Comparison of ENCODE assay signal across 18 cellular contexts in the genomic region with DNA sequence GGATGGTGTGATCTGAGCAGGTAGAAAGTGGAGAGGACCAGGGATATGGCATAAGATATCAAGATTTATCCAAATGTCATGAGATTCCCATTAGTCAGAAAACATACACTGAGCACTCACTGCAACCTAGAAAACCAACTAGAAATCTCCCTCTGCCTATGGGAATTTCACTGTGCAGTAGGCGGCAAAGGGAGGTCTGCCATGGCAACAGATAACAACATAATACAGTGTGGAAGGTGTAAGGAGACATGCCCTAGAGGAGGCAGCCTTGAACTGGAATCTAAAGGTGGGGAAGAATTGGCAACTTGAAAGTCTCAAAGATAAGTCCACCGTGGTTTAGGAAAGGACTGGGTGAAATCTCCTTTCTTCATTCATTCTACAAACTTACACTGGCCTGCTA.
DNase-seq lines count a peak whose midpoint lies in the region; ATAC-seq and TF ChIP-seq lines count a peak whose summit lies in the region.
"Had no signal": no experiment of that assay in that cellular context is flagged by ENCODE, and none has a peak within 500 bp of the region (broad histone marks: within the 10 kb centered on the region; RNA-seq: fewer than 3 reads in every experiment).

No MANE protein-coding gene starts in this region.

- H3F3A ChIP-seq in GM23338 (replicated peaks; ENCODE audit: low read depth), result no peaks in the 10 kb centered on the region

- no peak overlapping the region for H4K8ac ChIP-seq in mesendoderm (ENCODE audit: low read depth, low read length)

- H3K23ac ChIP-seq in mesendoderm (ENCODE audit: low read length), result no peak overlapping the region

- no peaks in the 10 kb centered on the region for H3K27me3 ChIP-seq in GM23338 (ENCODE audit: insufficient read depth)
- no peaks in the 10 kb centered on the region for H3K27me3 ChIP-seq in mesendoderm (ENCODE audit: insufficient read depth, low read length, poor library complexity)
- H3K27me3 ChIP-seq: BLaER1 treated with 17β-estradiol and CSF1 and Interleukin-3, amounts not matched to agents 10 nM and 100 nM had no signal

- no peak overlapping the region for H2AFZ ChIP-seq in GM23338

- H2BK15ac ChIP-seq in mesendoderm (replicated peaks; ENCODE audit: low read depth), result no peak overlapping the region

- WGBS in mesendoderm (ENCODE audit: extremely low coverage, insufficient coverage, low lambda C conversion rate), result no CpG with 5 or more reads among the region's 2 CpGs

- no peak overlapping the region for H3K18ac ChIP-seq in mesendoderm (ENCODE audit: low read length)

- ATAC-seq in GM23338 (peak; percentile 44), WTC11 (peak; percentile 56), GM18517 (IDR thresholded peaks at IDR 0.05; ENCODE audit: unreplicated experiment) (no peak)
- ATAC-seq: A549; CD8-positive, alpha-beta T cell had no signal

- H3K36me3 Mint-ChIP-seq in GM23338 (ENCODE audit: low read depth), result no peaks in the 10 kb centered on the region
- no peaks in the 10 kb centered on the region for H3K36me3 Mint-ChIP-seq in WTC11
- H3K36me3 Mint-ChIP-seq: CD8-positive, alpha-beta T cell had no signal

- no peak overlapping the region for H3K4me3 Mint-ChIP-seq in GM23338
- no peak overlapping the region for H3K4me3 Mint-ChIP-seq in WTC11
- H3K4me3 Mint-ChIP-seq: B cell; CD4-positive, alpha-beta T cell; CD8-positive, alpha-beta T cell had no signal

- no peaks in the 10 kb centered on the region for H4K20me1 ChIP-seq in GM23338 (replicated peaks; ENCODE audit: insufficient read depth)
- H4K20me1 ChIP-seq: BLaER1 treated with 17β-estradiol and CSF1 and Interleukin-3, amounts not matched to agents 10 nM and 100 nM had no signal

- no peak overlapping the region for H3K56ac ChIP-seq in mesendoderm (ENCODE audit: low read length)

- H3K27me3 Mint-ChIP-seq in GM23338 (ENCODE audit: insufficient read depth, low read depth, poor library complexity), result peaks cover 3% of the 10 kb centered on the region
- H3K27me3 Mint-ChIP-seq in WTC11 (ENCODE audit: low read depth), result no peaks in the 10 kb centered on the region; the same call in 1 of the 2 replicates

- no peak overlapping the region for H3K9ac ChIP-seq in mesendoderm (ENCODE audit: low read length)
- H3K9ac ChIP-seq: BLaER1 treated with 17β-estradiol and CSF1 and Interleukin-3, amounts not matched to agents 10 nM and 100 nM had no signal

- H3K9me2 ChIP-seq in GM23338 (ENCODE audit: insufficient read depth), result no peaks in the 10 kb centered on the region

- no peak overlapping the region for H4K5ac ChIP-seq in mesendoderm (ENCODE audit: low read length)

- TF ChIP-seq CTCF in GM23338 (conservative IDR thresholded peaks at IDR 0.05; ENCODE audit: low read depth in 2 of 2), result no peak
- no peak for TF ChIP-seq CTCF in WTC11 (IDR thresholded peaks at IDR 0.05)

- no peaks in the 10 kb centered on the region for H3K79me2 ChIP-seq in GM23338 (replicated peaks; ENCODE audit: insufficient read depth)
- H3K79me2 ChIP-seq in mesendoderm (ENCODE audit: control insufficient read depth, insufficient read depth, low read length), result no peaks in the 10 kb centered on the region

- H3K4me2 ChIP-seq in GM23338 (no peak overlapping the region), mesendoderm (ENCODE audit: low read length) (no peak overlapping the region)
- H3K4me2 ChIP-seq: A549; BLaER1 treated with 17β-estradiol and CSF1 and Interleukin-3, amounts not matched to agents 10 nM and 100 nM had no signal

- no peak overlapping the region for H2AK5ac ChIP-seq in mesendoderm (ENCODE audit: low read length)

- H3K27ac ChIP-seq in GM23338 (ENCODE audit: low read depth), result no peak overlapping the region
- H3K27ac ChIP-seq in mesendoderm (ENCODE audit: low read depth, low read length), result no peak overlapping the region
- H3K27ac ChIP-seq: 22Rv1; A549; BLaER1 treated with 17β-estradiol and CSF1 and Interleukin-3, amounts not matched to agents 10 nM and 100 nM; C4-2B had no signal

- H3K27ac Mint-ChIP-seq in GM23338 (no peak overlapping the region), WTC11 (no peak overlapping the region)
- H3K27ac Mint-ChIP-seq: B cell; CD4-positive, alpha-beta T cell; CD8-positive, alpha-beta T cell had no signal

- no peak overlapping the region for H2BK5ac ChIP-seq in mesendoderm (ENCODE audit: low read length)

- H3K4ac ChIP-seq in mesendoderm (ENCODE audit: low read depth, low read length), result no peak overlapping the region

- no peaks in the 10 kb centered on the region for H3K4me1 ChIP-seq in GM23338 (ENCODE audit: insufficient read depth)
- H3K4me1 ChIP-seq in mesendoderm (ENCODE audit: control insufficient read depth, low read depth, low read length), result no peaks in the 10 kb centered on the region
- H3K4me1 ChIP-seq: A549; BLaER1 treated with 17β-estradiol and CSF1 and Interleukin-3, amounts not matched to agents 10 nM and 100 nM; Caco-2 had no signal

- H3K36me3 ChIP-seq in GM23338 (ENCODE audit: insufficient read depth) (no peaks in the 10 kb centered on the region), mesendoderm (ENCODE audit: control insufficient read depth, insufficient read depth, low read length) (no peaks in the 10 kb centered on the region)
- H3K36me3 ChIP-seq: BLaER1 treated with 17β-estradiol and CSF1 and Interleukin-3, amounts not matched to agents 10 nM and 100 nM had no signal

- H3K4me1 Mint-ChIP-seq in GM23338 (peaks cover 7% of the 10 kb centered on the region), WTC11 (peaks cover 7% of the 10 kb centered on the region; the same call in 1 of the 2 replicates)
- H3K4me1 Mint-ChIP-seq: B cell had no signal

- H3K4me3 ChIP-seq in GM23338, result no peak overlapping the region
- H3K4me3 ChIP-seq in mesendoderm (ENCODE audit: low read length), result no peak overlapping the region
- H3K4me3 ChIP-seq: A549; BLaER1 treated with 17β-estradiol and CSF1 and Interleukin-3, amounts not matched to agents 10 nM and 100 nM had no signal

- H3K9me3 Mint-ChIP-seq in GM23338 (no peaks in the 10 kb centered on the region), WTC11 (no peaks in the 10 kb centered on the region)

- CTCF ChIA-PET in WTC11 (lab: Charles Lee), result interaction anchor here (1.0 to 1.1 kb wide), 2 partner anchors 126 to 151 kb away, joined by 4 to 8 read pairs; no protein-coding TSS in a partner anchor

- POLR2A ChIA-PET in WTC11 (lab: Charles Lee), result no interaction called here

- H2BK120ac ChIP-seq in mesendoderm (ENCODE audit: low read depth, low read length), result no peak overlapping the region

- no peaks in the 10 kb centered on the region for H3K79me1 ChIP-seq in mesendoderm (ENCODE audit: low read length)

- DNase-seq in GM23338 (ENCODE audit: low spot score) (peak; percentile 12), WTC11 (ENCODE audit: low spot score) (no peak), mesendoderm (peak; percentile 61), NOMO-1 treated with DMSO at 0.1 percent for 48 hours (lab: John Stamatoyannopoulos, UW; ENCODE audit: unreplicated experiment) (no peak), NCI-H1417 (lab: John Stamatoyannopoulos, UW) (no peak)
- DNase-seq: AML-193; Caco-2; Calu3; CD4-positive, alpha-beta T cell; CD8-positive, alpha-beta T cell; DMS79 treated with DMSO at 0.1 percent for 48 hours; GF-D8 had no signal

TF ChIP-seq in GM23338, 12 proteins besides CTCF, POLR2A, EP300 and RAD21 (continues in another document):
- TF ChIP-seq POLR2AphosphoS5 (IDR thresholded peaks at IDR 0.05; ENCODE audit: low read depth), result no peak
- TF ChIP-seq EZH2phosphoT487 (IDR thresholded peaks at IDR 0.05; ENCODE audit: unreplicated experiment), result no peak
- TF ChIP-seq ZNF114 (CRISPR knock-in tag; IDR thresholded peaks at IDR 0.05), result no peak
- no peak for TF ChIP-seq CREB1 (CRISPR knock-in tag; IDR thresholded peaks at IDR 0.05; ENCODE audit: low read depth)

TF ChIP-seq in WTC11, 78 proteins besides CTCF, POLR2A, EP300 and RAD21 (continues in another document):
- no peak for TF ChIP-seq JAZF1 (CRISPR knock-in tag; IDR thresholded peaks at IDR 0.05)
- TF ChIP-seq IRF1 (CRISPR knock-in tag; IDR thresholded peaks at IDR 0.05), result no peak
- TF ChIP-seq CREM (CRISPR knock-in tag; IDR thresholded peaks at IDR 0.05), result no peak
- no peak for TF ChIP-seq IRF2 (CRISPR knock-in tag; IDR thresholded peaks at IDR 0.05; ENCODE audit: borderline replicate concordance, low read depth)
- TF ChIP-seq, protein P1, sequence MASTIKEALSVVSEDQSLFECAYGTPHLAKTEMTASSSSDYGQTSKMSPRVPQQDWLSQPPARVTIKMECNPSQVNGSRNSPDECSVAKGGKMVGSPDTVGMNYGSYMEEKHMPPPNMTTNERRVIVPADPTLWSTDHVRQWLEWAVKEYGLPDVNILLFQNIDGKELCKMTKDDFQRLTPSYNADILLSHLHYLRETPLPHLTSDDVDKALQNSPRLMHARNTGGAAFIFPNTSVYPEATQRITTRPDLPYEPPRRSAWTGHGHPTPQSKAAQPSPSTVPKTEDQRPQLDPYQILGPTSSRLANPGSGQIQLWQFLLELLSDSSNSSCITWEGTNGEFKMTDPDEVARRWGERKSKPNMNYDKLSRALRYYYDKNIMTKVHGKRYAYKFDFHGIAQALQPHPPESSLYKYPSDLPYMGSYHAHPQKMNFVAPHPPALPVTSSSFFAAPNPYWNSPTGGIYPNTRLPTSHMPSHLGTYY (CRISPR knock-in tag; IDR thresholded peaks at IDR 0.05), result no peak
- no peak for TF ChIP-seq CREB1 (CRISPR knock-in tag; IDR thresholded peaks at IDR 0.05)
- no peak for TF ChIP-seq ETV6 (CRISPR knock-in tag; IDR thresholded peaks at IDR 0.05)
- no peak for TF ChIP-seq NR3C1 (CRISPR knock-in tag; conservative IDR thresholded peaks at IDR 0.05; ENCODE audit: low read depth)
- TF ChIP-seq GTF2I (CRISPR knock-in tag; conservative IDR thresholded peaks at IDR 0.05), result no peak
- TF ChIP-seq, protein P2, sequence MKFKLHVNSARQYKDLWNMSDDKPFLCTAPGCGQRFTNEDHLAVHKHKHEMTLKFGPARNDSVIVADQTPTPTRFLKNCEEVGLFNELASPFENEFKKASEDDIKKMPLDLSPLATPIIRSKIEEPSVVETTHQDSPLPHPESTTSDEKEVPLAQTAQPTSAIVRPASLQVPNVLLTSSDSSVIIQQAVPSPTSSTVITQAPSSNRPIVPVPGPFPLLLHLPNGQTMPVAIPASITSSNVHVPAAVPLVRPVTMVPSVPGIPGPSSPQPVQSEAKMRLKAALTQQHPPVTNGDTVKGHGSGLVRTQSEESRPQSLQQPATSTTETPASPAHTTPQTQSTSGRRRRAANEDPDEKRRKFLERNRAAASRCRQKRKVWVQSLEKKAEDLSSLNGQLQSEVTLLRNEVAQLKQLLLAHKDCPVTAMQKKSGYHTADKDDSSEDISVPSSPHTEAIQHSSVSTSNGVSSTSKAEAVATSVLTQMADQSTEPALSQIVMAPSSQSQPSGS (CRISPR knock-in tag; IDR thresholded peaks at IDR 0.05; ENCODE audit: borderline replicate concordance, low read depth), result no peak
- no peak for TF ChIP-seq ZNF396 (CRISPR knock-in tag; IDR thresholded peaks at IDR 0.05; ENCODE audit: borderline replicate concordance)

Comparison
In these comparisons a context has a peak if more than half of its experiments do, and no peak if none do; other contexts are left out.
1. DNase-seq: peak in GM23338 (single experiment) and mesendoderm (single experiment); none in WTC11 (single experiment), NOMO-1 treated with DMSO at 0.1 percent for 48 hours (single experiment) and NCI-H1417 (0 of 3).